In the genomic region with DNA sequence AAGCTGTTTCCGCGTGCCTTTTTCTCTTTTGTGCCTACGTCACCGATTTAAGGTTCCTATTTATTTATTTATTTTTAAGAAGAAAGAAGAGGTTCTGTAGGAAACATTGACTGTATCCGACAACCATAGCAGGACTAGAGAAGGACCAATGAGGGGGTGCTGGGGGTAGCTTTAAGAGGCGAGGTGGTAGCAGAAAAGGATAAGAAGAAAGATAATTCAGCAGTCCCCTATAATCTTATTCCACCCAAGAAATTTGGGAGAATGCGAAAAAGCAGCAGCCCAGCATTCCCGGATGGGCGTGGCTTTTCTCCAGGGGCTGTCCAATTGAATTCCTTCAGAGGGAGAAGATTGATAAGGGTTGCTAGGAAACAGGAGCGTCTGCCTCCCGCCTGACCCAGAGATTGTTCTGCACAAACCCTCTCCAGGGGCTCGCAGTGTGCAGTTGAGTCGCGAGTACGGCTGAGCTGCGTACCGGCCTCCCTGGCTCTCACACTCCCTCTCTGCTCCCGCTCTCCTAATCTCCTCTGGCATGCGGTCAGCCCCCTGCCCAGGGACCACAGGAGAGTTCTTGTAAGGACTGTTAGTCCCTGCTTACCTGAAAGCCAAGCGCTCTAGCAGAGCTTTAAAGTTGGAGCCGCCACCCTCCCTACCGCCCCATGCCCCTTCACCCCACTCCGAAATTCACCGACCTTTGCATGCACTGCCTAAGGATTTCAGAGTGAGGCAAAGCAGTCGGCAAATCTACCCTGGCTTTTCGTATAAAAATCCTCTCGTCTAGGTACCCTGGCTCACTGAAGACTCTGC, we compare ENCODE assay signal across 8 cellular contexts. TPM values are rescaled to one million over a fixed set of nuclear protein-coding genes. Genes with fewer than 3 reads are reported as not detected.
A peak's percentile ranks its signal among the peaks of the same experiment; 100 is the strongest.
DNase-seq lines count a peak whose midpoint lies in the region; ATAC-seq lines count a peak whose summit lies in the region.

A gene (plus strand): TSS at position 432 of the 804 bp plus-strand sequence. CDS start 121,237 bp downstream, outside the sequence.

- H3K27ac ChIP-seq in temporal lobe (ENCODE audit: low read depth, low read length), result peak within 1 kb of the TSS; percentile 97

- H3K4me3 Mint-ChIP-seq in T-helper 17 cell, result no peak within 1 kb of the TSS

- peaks cover 30% of the 10 kb centered on the region for H3K27me3 Mint-ChIP-seq in T-helper 17 cell

- H3K4me1 Mint-ChIP-seq in T-helper 17 cell, result no peaks in the 10 kb centered on the region

- no peaks in the 10 kb centered on the region for H3K9me3 ChIP-seq in T-helper 17 cell (ENCODE audit: control insufficient read depth, low read length, poor library complexity, severe bottlenecking)

- peaks cover 2% of the 10 kb centered on the region for H3K36me3 Mint-ChIP-seq in T-helper 17 cell (ENCODE audit: low read depth)

- H3K27ac Mint-ChIP-seq in T-helper 17 cell, result no peak within 1 kb of the TSS

- ATAC-seq in T-helper 17 cell (no peak), GM18858 (IDR thresholded peaks at IDR 0.05; ENCODE audit: unreplicated experiment) (no peak)

- DNase-seq in NCI-H1105 (lab: John Stamatoyannopoulos, UW), result peak; percentile 16
- peak; percentile 39 for DNase-seq in cerebellar cortex (ENCODE audit: low spot score)
- DNase-seq in medulla oblongata (ENCODE audit: extremely low spot score), result peak; percentile 79
- no peak for DNase-seq in T-helper 17 cell
- no peak for DNase-seq in stimulated activated CD4-positive, alpha-beta T cell treated with anti-CD3 and anti-CD28 coated beads, Interleukin-4, amount 100 ng/mL, for 1 hour
- DNase-seq in mesenteric fat pad (ENCODE audit: low spot score), result no peak

RNA-seq across cellular contexts. Expression of the gene that starts here (rescaled TPM):
- 86.5 TPM for total RNA-seq in temporal lobe
- not detected for total RNA-seq in T-helper 17 cell
- not detected for total RNA-seq in mesenteric fat pad

Comparison
In these comparisons a context has a peak if more than half of its experiments do, and no peak if none do; other contexts are left out.
1. RNA of the gene that starts here (total RNA-seq): 86.5 TPM in temporal lobe (single experiment); not detected in T-helper 17 cell and not detected in mesenteric fat pad (single experiment); every median in the first group is over 10 times any median in the second.
2. DNase-seq: peak in NCI-H1105 (single experiment), cerebellar cortex (single experiment) and medulla oblongata (single experiment); none in T-helper 17 cell (0 of 3), stimulated activated CD4-positive, alpha-beta T cell treated with anti-CD3 and anti-CD28 coated beads, Interleukin-4, amount 100 ng/mL, for 1 hour (single experiment) and mesenteric fat pad (single experiment).